In the genomic region with DNA sequence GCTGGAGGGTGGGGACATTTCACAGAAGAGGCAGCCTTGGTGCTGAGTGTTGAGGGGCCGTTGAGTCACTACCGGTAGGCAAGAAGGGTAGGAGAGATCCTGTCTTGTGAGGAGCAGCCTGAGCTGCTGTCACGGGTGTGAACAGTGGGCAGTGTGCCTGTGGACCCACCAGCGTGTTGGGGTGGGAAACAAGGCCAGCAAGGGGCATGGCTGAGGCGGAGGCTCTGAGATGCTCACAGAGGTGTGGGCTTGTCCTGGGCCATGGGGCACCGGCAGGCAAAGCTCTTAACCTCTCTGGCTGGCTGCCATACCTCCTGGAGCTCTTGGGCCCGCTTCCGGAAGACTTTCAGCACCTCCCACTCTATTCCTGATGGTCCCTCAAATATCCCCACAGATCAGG, we compare ENCODE assay signal across 24 cellular contexts.
"Had no signal": no experiment of that assay in that cellular context is flagged by ENCODE, and none has a peak within 500 bp of the region (broad histone marks: within the 10 kb centered on the region; RNA-seq: fewer than 3 reads in every experiment).

No MANE protein-coding gene starts in this region.

- H3K36me3 ChIP-seq: neural progenitor cell, neutrophil, pancreas, right lobe of liver, sigmoid colon, suprapubic skin, tibial artery, transverse colon, upper lobe of right lung, uterus had no signal

- H3K9me3 ChIP-seq: neutrophil, pancreas, psoas muscle, right lobe of liver, sigmoid colon, suprapubic skin, testis, tibial artery, transverse colon, upper lobe of right lung, uterus had no signal

- H3K4me1 ChIP-seq: neural progenitor cell, pancreas, right lobe of liver had no signal

- H3K4me3 ChIP-seq: neural progenitor cell, pancreas, psoas muscle, right lobe of liver, sigmoid colon, suprapubic skin, testis, tibial artery, transverse colon, upper lobe of right lung, uterus had no signal

- H2AFZ ChIP-seq: neural progenitor cell had no signal

- H3K27me3 ChIP-seq: pancreas, right lobe of liver, testis, upper lobe of right lung, uterus had no signal

- H3K27ac ChIP-seq: neural progenitor cell, neutrophil, pancreas, psoas muscle, right lobe of liver, sigmoid colon, suprapubic skin, testis, tibial artery, transverse colon, upper lobe of right lung, uterus had no signal

- H3K4me2 ChIP-seq: neural progenitor cell had no signal

- H3K9ac ChIP-seq: neural progenitor cell had no signal

- DNase-seq: naive thymus-derived CD4-positive, alpha-beta T cell; natural killer cell; pancreas; right lobe of liver; sigmoid colon; small intestine; stimulated activated CD4-positive, alpha-beta T cell treated with anti-CD3 and anti-CD28 coated beads, Interleukin-15, amount 100 ng/mL, for 24 hours; stimulated activated CD4-positive, alpha-beta T cell treated with anti-CD3 and anti-CD28 coated beads, Interleukin-2, amount 100 ng/mL, for 24 hours; stimulated activated CD4-positive, alpha-beta T cell treated with anti-CD3 and anti-CD28 coated beads, Interleukin-2, amount 100 ng/mL, for 48 hours; stimulated activated CD4-positive, alpha-beta T cell treated with anti-CD3 and anti-CD28 coated beads, Interleukin-4, amount 100 ng/mL, for 4 hours; stimulated activated CD8-positive, alpha-beta memory T cell treated with anti-CD3 and anti-CD28 coated beads, Interleukin-4, amount 100 ng/mL, for 48 hours; stimulated activated naive CD4-positive, alpha-beta T cell; stimulated activated naive CD8-positive, alpha-beta T cell treated with anti-CD3 and anti-CD28 coated beads, Interleukin-15, amount 100 ng/mL, for 72 hours; stimulated activated naive CD8-positive, alpha-beta T cell treated with anti-CD3 and anti-CD28 coated beads, Interleukin-15, Interleukin-2, amounts not matched to agents 100 U/mL and 50 U/mL, for 24 hours; substantia nigra; testis; tibial artery; transverse colon; upper lobe of right lung; uterus had no signal
